ENCODE assay signal across 24 cellular contexts in the genomic region with DNA sequence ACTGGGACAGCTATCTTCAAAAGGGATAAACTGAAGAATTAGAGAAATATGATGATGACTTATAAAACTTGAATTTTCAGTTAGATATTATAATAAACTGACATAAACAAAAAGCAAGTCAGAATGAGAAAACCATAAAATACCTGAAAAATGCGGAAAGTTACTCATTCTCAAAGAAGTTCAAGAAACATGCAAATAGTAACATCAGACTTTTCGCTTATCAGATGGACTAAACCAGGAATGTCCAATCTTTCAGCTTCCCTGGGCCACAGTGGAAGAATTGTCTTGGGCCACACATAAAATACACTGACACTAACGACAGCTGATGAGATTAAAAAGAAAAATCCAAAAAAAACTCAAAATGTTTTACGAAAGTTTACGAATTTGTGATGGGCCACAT.
"Had no signal": no experiment of that assay in that cellular context is flagged by ENCODE, and none has a peak within 500 bp of the region (broad histone marks: within the 10 kb centered on the region; RNA-seq: fewer than 3 reads in every experiment).

No MANE protein-coding gene starts in this region.

- H3K36me3 ChIP-seq: ovary, uterus had no signal

- H3K27ac ChIP-seq: neutrophil, ovary, parathyroid adenoma, psoas muscle, right lobe of liver, stomach, thoracic aorta, thyroid gland, tibial nerve, upper lobe of right lung, uterus had no signal

- DNase-seq: naive thymus-derived CD8-positive, alpha-beta T cell; nephron progenitor cell; occipital lobe; ovary; psoas muscle; right cardiac atrium; right lobe of liver; sigmoid colon; small intestine; stimulated activated CD4-positive, alpha-beta T cell treated with anti-CD3 and anti-CD28 coated beads, Interleukin-15, amount 100 ng/mL, for 24 hours; stimulated activated CD4-positive, alpha-beta T cell treated with anti-CD3 and anti-CD28 coated beads, Interleukin-2, amount 100 ng/mL, for 24 hours; stimulated activated CD4-positive, alpha-beta T cell treated with anti-CD3 and anti-CD28 coated beads, Interleukin-2, amount 100 ng/mL, for 48 hours; stimulated activated CD4-positive, alpha-beta T cell treated with anti-CD3 and anti-CD28 coated beads, Interleukin-4, amount 100 ng/mL, for 24 hours; stimulated activated naive B cell treated with anti-CD40 and anti-IgM and Interleukin-4, amounts not matched to agents 10 μg/mL and 1 μg/mL and 100 μg/mL, for 72 hours; stimulated activated naive CD4-positive, alpha-beta T cell treated with Interleukin-2 at 50 U/mL for 16 hours; stomach; thyroid gland; upper lobe of right lung; uterus had no signal

- H3K9me3 ChIP-seq: neutrophil, ovary, psoas muscle, right lobe of liver, sigmoid colon, stomach, thoracic aorta, thyroid gland, tibial nerve, upper lobe of right lung, uterus had no signal

- ATAC-seq: naive thymus-derived CD8-positive, alpha-beta T cell; natural killer cell treated with Interleukin-12 subunit alpha and Interleukin-12 subunit beta and Interleukin-15 and Interleukin-18, amount 100 ng/mL, for 72 hours; psoas muscle; right cardiac atrium; right lobe of liver; stimulated activated naive B cell treated with anti-CD40 and anti-IgM and Interleukin-4, amounts not matched to agents 10 μg/mL and 1 μg/mL and 100 μg/mL, for 72 hours; upper lobe of right lung had no signal

- H3K4me3 ChIP-seq: ovary, psoas muscle, right lobe of liver, sigmoid colon, stomach, thoracic aorta, thyroid gland, tibial nerve, upper lobe of right lung, uterus had no signal

- H3K27me3 ChIP-seq: neutrophil, ovary, right lobe of liver, sigmoid colon, stomach, thyroid gland, tibial nerve, upper lobe of right lung, uterus had no signal

- H2AFZ ChIP-seq: parathyroid adenoma had no signal

- H3K9ac ChIP-seq: parathyroid adenoma had no signal

- H3K4me1 ChIP-seq: parathyroid adenoma, right lobe of liver, thyroid gland, tibial nerve had no signal
